In genomic region chr5:138945421-138946240, GRCh38 we compare ENCODE assay signal across 14 cellular contexts.
DNase-seq lines count a peak whose midpoint lies in the region; ATAC-seq, FAIRE-seq and TF ChIP-seq lines count a peak whose summit lies in the region.
"Had no signal": no experiment of that assay in that cellular context is flagged by ENCODE, and none has a peak within 500 bp of the region (broad histone marks: within the 10 kb centered on the region; RNA-seq: fewer than 3 reads in every experiment).

No MANE protein-coding gene starts in this region.

- H4K91ac ChIP-seq in H1 (replicated peaks; ENCODE audit: insufficient read length, low read length): no peak overlapping the region

- 80% methylated on average over 22 of the region's 23 CpGs; no CpG with 5 or more reads in 1 of the 2 experiments for WGBS in H1 (ENCODE audit: extremely low coverage in 1 of 2, insufficient coverage in 1 of 2, insufficient read length in 1 of 2, insufficient replicate concordance in 2 of 2, low coverage in 1 of 2, low lambda C conversion rate in 2 of 2, missing lambda C conversion rate in 1 of 2), 2 experiments

- peak overlapping the region; percentile 48; the same call in 1 of the 2 replicates for H2BK15ac ChIP-seq in H1 (ENCODE audit: low read length)

- no peak overlapping the region for H3K27ac Mint-ChIP-seq in T-helper 17 cell

- H2BK20ac ChIP-seq in H1 (ENCODE audit: low read length): no peak overlapping the region

- H3K23ac ChIP-seq in H1 (ENCODE audit: insufficient read length): no peak overlapping the region

- H3K27ac ChIP-seq in BLaER1 treated with 17β-estradiol and CSF1 and Interleukin-3, amounts not matched to agents 10 nM and 100 nM: peak overlapping the region in 5 of 11 experiments; percentile 41 to 63 (median 50); a peak in 8 of 22 replicates
- H3K27ac ChIP-seq in H1 (ENCODE audit: low read depth, low read length): no peak overlapping the region
- H3K27ac ChIP-seq: heart right ventricle had no signal

- no peak overlapping the region for H3K14ac ChIP-seq in H1 (ENCODE audit: insufficient read length)

- H3K56ac ChIP-seq in H1 (replicated peaks; ENCODE audit: insufficient read length, low read depth, low read length): no peak overlapping the region

- peak overlapping the region; percentile 1; the same call in 1 of the 2 replicates for H3K18ac ChIP-seq in H1 (ENCODE audit: extremely low read depth, low read length)

- no peak for FAIRE-seq in H1 (lab: Jason Lieb, UNC)
- FAIRE-seq: endometrium had no signal

- H3K4me1 Mint-ChIP-seq in T-helper 17 cell: peaks cover 9% of the 10 kb centered on the region
- H3K4me1 Mint-ChIP-seq: CD14-positive monocyte had no signal

- H3K4ac ChIP-seq in H1 (replicated peaks; ENCODE audit: insufficient read length, low read depth, low read length): no peak overlapping the region

- no peaks in the 10 kb centered on the region for H3K9me3 ChIP-seq in BLaER1 treated with 17β-estradiol and CSF1 and Interleukin-3, amounts not matched to agents 10 nM and 100 nM (replicated peaks in 1 of 11)
- H3K9me3 ChIP-seq in NT2/D1 (ENCODE audit: insufficient read depth, low read length) (no peaks in the 10 kb centered on the region), H1 (ENCODE audit: insufficient read depth in 2 of 2, low read depth in 1 of 2, low read length in 1 of 2) (no peaks in the 10 kb centered on the region), neuron (ENCODE audit: low read length) (no peaks in the 10 kb centered on the region), T-helper 17 cell (ENCODE audit: control insufficient read depth, low read length, poor library complexity, severe bottlenecking) (no peaks in the 10 kb centered on the region), HAP-1 (no peaks in the 10 kb centered on the region)
- H3K9me3 ChIP-seq: heart right ventricle had no signal

- no peak overlapping the region; the same call in 1 of the 2 replicates for H4K8ac ChIP-seq in H1 (ENCODE audit: extremely low read depth, insufficient read depth, low read length)

- H3K27me3 Mint-ChIP-seq in T-helper 17 cell: no peaks in the 10 kb centered on the region

- POLR2A ChIA-PET in H1 (lab: Charles Lee; ENCODE audit: partially characterized antibody): interaction anchor here (1.0 to 1.6 kb wide), 4 partner anchors 9 to 370 kb away, joined by 3 to 4 read pairs (median 3); partner anchors contain the start of gene MATR3

- no peak overlapping the region for H3K4me3 ChIP-seq in BLaER1 treated with 17β-estradiol and CSF1 and Interleukin-3, amounts not matched to agents 10 nM and 100 nM
- H3K4me3 ChIP-seq in NT2/D1 (ENCODE audit: insufficient read length, low read depth): no peak overlapping the region
- no peak overlapping the region for H3K4me3 ChIP-seq in H1 (ENCODE audit: extremely low read depth in 1 of 4, insufficient read depth in 2 of 4, low read depth in 3 of 4, low read length in 4 of 4)
- H3K4me3 ChIP-seq in neuron (ENCODE audit: low read length): peak overlapping the region; percentile 4
- H3K4me3 ChIP-seq in HAP-1: no peak overlapping the region
- H3K4me3 ChIP-seq: heart right ventricle had no signal

- peaks cover 18 to 90% (median 74%) of the 10 kb centered on the region in 10 experiments for H3K4me1 ChIP-seq in BLaER1 treated with 17β-estradiol and CSF1 and Interleukin-3, amounts not matched to agents 10 nM and 100 nM
- H3K4me1 ChIP-seq in NT2/D1 (ENCODE audit: insufficient read depth, insufficient read length) (peaks cover 20% of the 10 kb centered on the region), H1 (replicated peaks in 1 of 4; ENCODE audit: control insufficient read depth in 3 of 4, insufficient read depth in 4 of 4, low read length in 3 of 4) (peaks cover 0 to 24% (median 11%) of the 10 kb centered on the region in 4 experiments; a peak in 6 of 7 replicates), neuron (ENCODE audit: insufficient read depth, low read length) (peaks cover 53% of the 10 kb centered on the region), HAP-1 (no peaks in the 10 kb centered on the region)

- no peak for ATAC-seq in T-helper 17 cell
- ATAC-seq: heart right ventricle; Panc1; stimulated activated naive CD8-positive, alpha-beta T cell treated with anti-CD3 and anti-CD28 coated beads, Interleukin-15, Interleukin-2, amounts not matched to agents 100 U/mL and 50 U/mL, for 24 hours had no signal

- peaks cover 11% of the 10 kb centered on the region for H3K36me3 Mint-ChIP-seq in T-helper 17 cell (ENCODE audit: low read depth)

- no peak for TF ChIP-seq POLR2A in H1 (IDR thresholded peaks at IDR 0.05; ENCODE audit: control extremely low read depth in 1 of 2, low read depth in 2 of 2, low read length in 2 of 2)

- in situ Hi-C loops in HAP-1 (cut with MboI; ENCODE audit: low sequenced_read_pairs): no loop called here

- H2BK5ac ChIP-seq in H1 (ENCODE audit: low read depth, low read length): no peak overlapping the region; the same call in 1 of the 2 replicates

- no peak overlapping the region for H2BK12ac ChIP-seq in H1 (ENCODE audit: low read depth, low read length)

- H4K5ac ChIP-seq in H1 (ENCODE audit: insufficient read length, low read depth, low read length): no peak overlapping the region

- H3K23me2 ChIP-seq in H1 (ENCODE audit: low read depth, low read length): no peaks in the 10 kb centered on the region

- H2AFZ ChIP-seq in H1 (ENCODE audit: low read length) (no peak overlapping the region), neuron (ENCODE audit: low read depth, low read length) (no peak overlapping the region)

- no peak for TF ChIP-seq EP300 in H1 (IDR thresholded peaks at IDR 0.05; ENCODE audit: borderline replicate concordance in 1 of 2, low read depth in 2 of 2, low read length in 2 of 2)

- no peak overlapping the region for H3K4me3 Mint-ChIP-seq in T-helper 17 cell
- H3K4me3 Mint-ChIP-seq: CD14-positive monocyte had no signal

- H3K9ac ChIP-seq in BLaER1 treated with 17β-estradiol and CSF1 and Interleukin-3, amounts not matched to agents 10 nM and 100 nM: 0 out of 22 replicates have a peak overlapping the region, but pooled peaks of 1 of the 11 experiments have one; percentile 8
- H3K9ac ChIP-seq in NT2/D1 (ENCODE audit: insufficient read length, low read depth): peak overlapping the region; percentile 28
- H3K9ac ChIP-seq in H1 (replicated peaks in 1 of 4; ENCODE audit: extremely low read depth in 1 of 4, low read depth in 3 of 4, low read length in 3 of 4): no peak overlapping the region

- no peak overlapping the region for H2BK120ac ChIP-seq in H1 (replicated peaks; ENCODE audit: low read depth, low read length)

- H4K20me1 ChIP-seq in BLaER1 treated with 17β-estradiol and CSF1 and Interleukin-3, amounts not matched to agents 10 nM and 100 nM: peaks cover 0 to 30% (median 16%) of the 10 kb centered on the region in 11 experiments; a peak in 12 of 22 replicates
- peaks cover 0 to 3% of the 10 kb centered on the region in 2 experiments for H4K20me1 ChIP-seq in H1 (replicated peaks in 1 of 2; ENCODE audit: control insufficient read depth in 1 of 2, insufficient read depth in 2 of 2, low read length in 2 of 2)

- peak; percentile 20; a peak in 2 of 4 replicates for TF ChIP-seq RAD21 in H1 (IDR thresholded peaks at IDR 0.05 in 1 of 2, conservative IDR thresholded peaks at IDR 0.05 in 1 of 2; ENCODE audit: low read depth in 2 of 2, low read length in 2 of 2)

- H3K79me1 ChIP-seq in H1 (ENCODE audit: low read depth, low read length): no peaks in the 10 kb centered on the region

- no peak overlapping the region for H2AK5ac ChIP-seq in H1 (ENCODE audit: low read depth, low read length)

- DNase-seq in NT2/D1 (ENCODE audit: low read depth, low spot score) (no peak), H1 (ENCODE audit: low read depth in 1 of 2, low spot score in 2 of 2) (no peak), T-helper 17 cell (no peak), EL (no peak), dedifferentiated amniotic fluid mesenchymal stem cell (ENCODE audit: extremely low spot score) (no peak), HAP-1 (ENCODE audit: low spot score in 2 of 2) (no peak)
- DNase-seq: heart right ventricle; stimulated activated CD4-positive, alpha-beta T cell treated with anti-CD3 and anti-CD28 coated beads, Interleukin-4, amount 100 ng/mL, for 24 hours; stimulated activated naive CD8-positive, alpha-beta T cell treated with anti-CD3 and anti-CD28 coated beads, Interleukin-15, Interleukin-2, amounts not matched to agents 100 U/mL and 50 U/mL, for 24 hours had no signal

- no peaks in the 10 kb centered on the region for H3K27me3 ChIP-seq in BLaER1 treated with 17β-estradiol and CSF1 and Interleukin-3, amounts not matched to agents 10 nM and 100 nM
- no peaks in the 10 kb centered on the region for H3K27me3 ChIP-seq in NT2/D1 (ENCODE audit: insufficient read depth, insufficient read length)
- no peaks in the 10 kb centered on the region for H3K27me3 ChIP-seq in H1 (replicated peaks in 1 of 4; ENCODE audit: control insufficient read depth in 3 of 4, extremely low read depth in 1 of 4, insufficient read depth in 3 of 4, low read length in 3 of 4)
- no peaks in the 10 kb centered on the region for H3K27me3 ChIP-seq in neuron (ENCODE audit: insufficient read depth, low read length)
- H3K27me3 ChIP-seq in HAP-1 (ENCODE audit: low read depth): no peaks in the 10 kb centered on the region
- H3K27me3 ChIP-seq: heart right ventricle had no signal

- peaks cover 4 to 48% (median 14%) of the 10 kb centered on the region in 11 experiments; a peak in 13 of 22 replicates for H3K36me3 ChIP-seq in BLaER1 treated with 17β-estradiol and CSF1 and Interleukin-3, amounts not matched to agents 10 nM and 100 nM
- peaks cover 9% of the 10 kb centered on the region for H3K36me3 ChIP-seq in NT2/D1 (ENCODE audit: insufficient read depth, insufficient read length, low read length)
- H3K36me3 ChIP-seq in H1 (ENCODE audit: control insufficient read depth in 2 of 4, insufficient read depth in 4 of 4, low read length in 3 of 4): no peaks in the 10 kb centered on the region
- no peaks in the 10 kb centered on the region for H3K36me3 ChIP-seq in neuron (ENCODE audit: insufficient read depth, low read length)
- H3K36me3 ChIP-seq in HAP-1 (replicated peaks): no peaks in the 10 kb centered on the region; the same call in 1 of the 2 replicates

- CTCF ChIA-PET in H1 (lab: Charles Lee; ENCODE audit: partially characterized antibody): interaction anchor here (0.6 to 3.1 kb wide), 16 partner anchors 10 to 323 kb away, joined by 3 to 19 read pairs (median 3); no protein-coding TSS in a partner anchor

- no peaks in the 10 kb centered on the region for H3K79me2 ChIP-seq in H1 (ENCODE audit: control insufficient read depth in 1 of 2, insufficient read depth in 2 of 2, low read length in 2 of 2)

- H3K4me2 ChIP-seq in BLaER1 treated with 17β-estradiol and CSF1 and Interleukin-3, amounts not matched to agents 10 nM and 100 nM: peak overlapping the region in 9 of 11 experiments; percentile 56 to 93 (median 84); a peak in 14 of 22 replicates
- no peak overlapping the region for H3K4me2 ChIP-seq in H1 (ENCODE audit: insufficient read depth in 1 of 2, low read depth in 2 of 2, low read length in 2 of 2)

- peak in 1 of 3 experiments; percentile 30; a peak in 1 of 4 replicates for TF ChIP-seq CTCF in H1 (IDR thresholded peaks at IDR 0.05; ENCODE audit: control extremely low read depth in 1 of 3, insufficient read depth in 1 of 3, low read depth in 1 of 3, low read length in 3 of 3)

TF ChIP-seq in H1, 55 proteins besides CTCF, POLR2A, EP300 and RAD21 (continues in another document):
- TF ChIP-seq GTF2F1 (IDR thresholded peaks at IDR 0.05; ENCODE audit: borderline replicate concordance, low read depth, low read length): no peak
- TF ChIP-seq SRF (IDR thresholded peaks at IDR 0.05; ENCODE audit: low read depth, low read length): no peak
- no peak for TF ChIP-seq JUN (IDR thresholded peaks at IDR 0.05; ENCODE audit: low read depth, low read length)

Comparison
In these comparisons a context has a peak if more than half of its experiments do, and no peak if none do; other contexts are left out.
1. H3K4me2 ChIP-seq: peak in BLaER1 treated with 17β-estradiol and CSF1 and Interleukin-3, amounts not matched to agents 10 nM and 100 nM (9 of 11); none in H1 (0 of 2).